21 cellular contexts compared by ENCODE assay signal in the genomic region with DNA sequence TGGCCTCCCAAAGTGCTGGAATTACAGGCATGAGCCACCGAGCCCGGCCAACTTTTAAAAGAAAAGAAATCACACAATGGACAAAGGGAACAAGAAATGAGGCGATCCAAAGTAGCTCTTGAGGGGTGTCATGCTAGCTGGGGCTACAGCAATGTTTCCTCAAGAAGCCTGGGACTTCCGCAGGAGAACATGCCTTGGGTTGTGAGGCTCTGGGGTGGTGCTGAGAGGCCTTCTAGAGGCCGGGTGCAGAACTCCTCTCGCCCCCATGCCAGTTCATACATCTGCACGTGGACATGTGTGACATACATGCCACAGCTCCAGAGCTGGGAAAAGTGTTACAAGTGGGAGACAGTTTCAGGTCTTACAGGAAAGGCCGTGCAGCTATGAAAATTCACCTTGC.
"Had no signal": no experiment of that assay in that cellular context is flagged by ENCODE, and none has a peak within 500 bp of the region (broad histone marks: within the 10 kb centered on the region; RNA-seq: fewer than 3 reads in every experiment).

No MANE protein-coding gene starts in this region.

- ATAC-seq: HepG2 had no signal

- DNase-seq: IMR-90, Karpas-422, KG1, MG63, NCI-H1092, NCI-H1105 treated with DMSO at 0.1 percent for 48 hours, NCI-H1417 treated with DMSO at 0.1 percent for 48 hours, NCI-H146, NCI-H1694 treated with DMSO at 0.1 percent for 48 hours, NCI-H1930, NCI-H2081 treated with DMSO at 0.1 percent for 48 hours, NCI-H2171, NCI-H226, NCI-H446, NCI-H510A, NCI-H524 treated with DMSO at 0.1 percent for 48 hours, NCI-H69, NCI-H774, SHP77, SK-N-SH had no signal
